In genomic region chr12:121060149-121061001, GRCh38 we compare ENCODE assay signal across 8 cellular contexts. TPM values are rescaled to one million over a fixed set of nuclear protein-coding genes. Genes with fewer than 3 reads are reported as not detected.
DNase-seq lines count a peak whose midpoint lies in the region; ATAC-seq and TF ChIP-seq lines count a peak whose summit lies in the region.

No MANE protein-coding gene starts in this region.

- H3K4me1 ChIP-seq in gastroesophageal sphincter (peaks cover 0 to 13% (median 0%) of the 10 kb centered on the region in 3 donors), trophoblast cell (ENCODE audit: control insufficient read depth in 1 of 2, insufficient read depth in 2 of 2, low read length in 2 of 2) (no peaks in the 10 kb centered on the region)

- peak in 3 of 4 experiments; percentile 11 to 38 (median 24) for TF ChIP-seq CTCF in gastroesophageal sphincter (IDR thresholded peaks at IDR 0.05)

- H3K36me3 ChIP-seq in gastroesophageal sphincter, result no peaks in the 10 kb centered on the region
- H3K36me3 ChIP-seq in trophoblast cell (ENCODE audit: control insufficient read depth in 1 of 2, insufficient read depth in 2 of 2, low read length in 2 of 2), result no peaks in the 10 kb centered on the region

- H3K79me2 ChIP-seq in trophoblast cell (ENCODE audit: control insufficient read depth, insufficient read depth, low read length, poor library complexity), result no peaks in the 10 kb centered on the region

- no peak for TF ChIP-seq EP300 in gastroesophageal sphincter (IDR thresholded peaks at IDR 0.05)

- no peak overlapping the region for H3K14ac ChIP-seq in trophoblast cell (ENCODE audit: low read length)

- H3K27ac ChIP-seq in gastroesophageal sphincter (peak overlapping the region in 3 of 4 donors; percentile 7 to 60 (median 36)), trophoblast cell (ENCODE audit: low read depth, low read length) (no peak overlapping the region)

- ATAC-seq in GM19372 (IDR thresholded peaks at IDR 0.05; ENCODE audit: low read depth, unreplicated experiment) (peak; percentile 74), HG03460 (IDR thresholded peaks at IDR 0.05; ENCODE audit: unreplicated experiment) (peak; percentile 81), gastroesophageal sphincter (no peak)

- DNase-seq in D341Med (ENCODE audit: low spot score) (peak; percentile 46), RKO (ENCODE audit: low spot score) (peak; percentile 27), trophoblast cell (peak; percentile 21 to 92), DMS79 treated with DMSO at 0.1 percent for 48 hours (lab: John Stamatoyannopoulos, UW) (no peak)
- peak; percentile 86 for DNase-seq in activated effector memory CD4-positive, alpha-beta T cell treated with anti-CD3 and anti-CD28 coated beads, Interleukin-2, amount 50 U/mL, for 16 hours

- no peak overlapping the region for H2AK5ac ChIP-seq in trophoblast cell (ENCODE audit: low read length)

- H4K91ac ChIP-seq in trophoblast cell (ENCODE audit: low read depth, low read length), result no peak overlapping the region

- H3K27me3 ChIP-seq in gastroesophageal sphincter (peaks cover 30% of the 10 kb centered on the region), trophoblast cell (ENCODE audit: insufficient read depth, low read length) (no peaks in the 10 kb centered on the region)

- H3K4me3 ChIP-seq in gastroesophageal sphincter (peak overlapping the region in 1 of 2 donors; percentile 38), trophoblast cell (ENCODE audit: low read depth, low read length) (no peak overlapping the region)

- H4K8ac ChIP-seq in trophoblast cell (ENCODE audit: low read depth, low read length), result no peak overlapping the region

- H3K79me1 ChIP-seq in trophoblast cell (ENCODE audit: low read length), result no peaks in the 10 kb centered on the region

- WGBS in gastroesophageal sphincter (ENCODE audit: low coverage in 1 of 2), 2 donors, result 19 to 57% methylated on average over 6 to 7 of the region's 16 CpGs
- WGBS in trophoblast cell (ENCODE audit: extremely low coverage, insufficient coverage, insufficient read length), result no CpG with 5 or more reads among the region's 16 CpGs

- no peak overlapping the region for H3K4me2 ChIP-seq in trophoblast cell (ENCODE audit: low read length)

- no peak overlapping the region for H2AFZ ChIP-seq in trophoblast cell (ENCODE audit: insufficient read depth, low read length, poor library complexity)

- no peak overlapping the region for H3K18ac ChIP-seq in trophoblast cell (ENCODE audit: low read length)

- H3K4ac ChIP-seq in trophoblast cell (ENCODE audit: low read depth, low read length), result no peak overlapping the region

- no peaks in the 10 kb centered on the region for H3K9me3 ChIP-seq in gastroesophageal sphincter
- peaks cover 2% of the 10 kb centered on the region for H3K9me3 ChIP-seq in trophoblast cell (ENCODE audit: insufficient read depth, low read depth, low read length)

- H3K9ac ChIP-seq in trophoblast cell (ENCODE audit: low read length), result no peak overlapping the region

- no peak overlapping the region for H2BK120ac ChIP-seq in trophoblast cell (ENCODE audit: insufficient read depth, low read length, poor library complexity)

- no peak overlapping the region for H2BK5ac ChIP-seq in trophoblast cell (ENCODE audit: low read depth, low read length, poor library complexity)

- TF ChIP-seq POLR2A in gastroesophageal sphincter (IDR thresholded peaks at IDR 0.05), result no peak

- no peak overlapping the region for H3K23ac ChIP-seq in trophoblast cell (ENCODE audit: low read length)

- H2BK12ac ChIP-seq in trophoblast cell (ENCODE audit: low read length), result no peak overlapping the region

- H4K12ac ChIP-seq in trophoblast cell (ENCODE audit: low read depth, low read length), result no peak overlapping the region

RNA-seq across cellular contexts. Expression of gene OASL, which starts 21.3 kb away (rescaled TPM):
- 1 to 10 TPM in 1 of 4 donors, under 1 TPM in 3; 0.31 to 3.0 (median 0.38) TPM for total RNA-seq in gastroesophageal sphincter
- not detected in 2 replicates for polyA plus RNA-seq in trophoblast cell (2013)

RNA-seq across cellular contexts. Expression of gene C12orf43, which starts 44.1 kb away (rescaled TPM):
- total RNA-seq in gastroesophageal sphincter, result 10 to 100 TPM; 15.1 to 20.2 (median 17.7) TPM
- polyA plus RNA-seq in trophoblast cell (2013), result 11.0 and 11.2 TPM in 2 replicates
